ENCODE assay signal across 12 cellular contexts in the genomic region with DNA sequence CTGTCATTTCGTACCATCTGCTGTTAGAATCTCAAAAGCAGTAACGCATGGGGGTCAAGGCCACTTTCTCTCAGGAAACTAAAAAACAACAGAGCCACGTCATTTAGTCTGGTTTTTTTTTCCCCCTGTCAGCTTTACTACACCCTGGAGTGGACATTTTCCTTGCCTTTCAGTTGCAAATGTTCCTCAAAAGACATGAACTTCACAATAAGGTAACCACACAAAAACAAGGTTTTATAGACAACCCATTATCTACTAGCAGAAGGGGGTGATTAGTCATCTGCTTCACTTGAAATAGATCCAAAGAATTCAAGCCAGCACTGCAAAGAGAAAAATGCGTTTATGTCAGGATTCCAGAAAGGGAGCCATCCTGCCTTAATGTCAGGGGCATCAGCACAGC.
DNase-seq lines count a peak whose midpoint lies in the region; ATAC-seq, FAIRE-seq and TF ChIP-seq lines count a peak whose summit lies in the region.
"Had no signal": no experiment of that assay in that cellular context is flagged by ENCODE, and none has a peak within 500 bp of the region (broad histone marks: within the 10 kb centered on the region; RNA-seq: fewer than 3 reads in every experiment).

No MANE protein-coding gene starts in this region.

- DNase-seq in A673 (ENCODE audit: low spot score): peak; percentile 55
- peak; percentile 67 to 100 for DNase-seq in HAP-1 (ENCODE audit: low spot score in 2 of 2)
- DNase-seq in globus pallidus (ENCODE audit: low spot score): peak; percentile 12
- no peak for DNase-seq in NCI-H774 (lab: John Stamatoyannopoulos, UW)
- DNase-seq in NCI-H187 treated with DMSO at 0.1 percent for 48 hours (lab: John Stamatoyannopoulos, UW): no peak
- no peak for DNase-seq in GM12891 (ENCODE audit: insufficient read length, low spot score)
- DNase-seq: CD4-positive, CD25-positive, alpha-beta regulatory T cell; hippocampal formation; occipital lobe had no signal

- ATAC-seq in SK-N-SH treated with all-trans-retinoic acid at 6 μM for 48 hours (peak; percentile 89), GM19463 (IDR thresholded peaks at IDR 0.05; ENCODE audit: unreplicated experiment) (no peak)
- ATAC-seq: activated CD4-positive, CD25-positive, alpha-beta regulatory T cell treated with anti-CD3 and anti-CD28 coated beads, Interleukin-2, amount 50 U/mL, for 24 hours had no signal

- no peak overlapping the region for H3K4me3 ChIP-seq in A673 (ENCODE audit: low read depth, low read length, poor library complexity, severe bottlenecking)
- H3K4me3 ChIP-seq in HAP-1: no peak overlapping the region

- CTCF ChIA-PET in A673 (lab: Charles Lee): no interaction called here

- BruUV-seq in A673 (replicated peaks; lab: Mats Ljungman, UMichigan): no TSS peak

- TF ChIP-seq CTCF in A673 (conservative IDR thresholded peaks at IDR 0.05; ENCODE audit: low read depth, low read length): no peak

- H3K9me3 ChIP-seq in A673 (ENCODE audit: low read depth, low read length, poor library complexity, severe bottlenecking): no peaks in the 10 kb centered on the region
- no peaks in the 10 kb centered on the region for H3K9me3 ChIP-seq in HAP-1

- intact Hi-C loops in A673 (cut with micrococcal nuclease; ENCODE audit: unreplicated experiment): loop anchor here (5.0 kb wide), 1 partner anchor 1330 kb away; no protein-coding TSS in a partner anchor

- no peak for TF ChIP-seq POLR2A in GM12891 (IDR thresholded peaks at IDR 0.05; ENCODE audit: low read depth, low read length)

- H3K36me3 ChIP-seq in A673 (ENCODE audit: insufficient read depth, low read length, poor library complexity, severe bottlenecking) (no peaks in the 10 kb centered on the region), HAP-1 (replicated peaks) (no peaks in the 10 kb centered on the region)

- in situ Hi-C loops in HAP-1 (cut with MboI; ENCODE audit: low sequenced_read_pairs): no loop called here

- no peak for FAIRE-seq in GM12891 (lab: Jason Lieb, UNC)

- H3K4me1 ChIP-seq in A673 (ENCODE audit: insufficient read depth, low read length, poor library complexity, severe bottlenecking) (peaks cover 25% of the 10 kb centered on the region), HAP-1 (peaks cover 34% of the 10 kb centered on the region)

- H3K27ac ChIP-seq in A673 (ENCODE audit: low read depth, low read length, poor library complexity, severe bottlenecking): no peak overlapping the region

- POLR2A ChIA-PET in A673 (lab: Charles Lee; ENCODE audit: low non-redundant PET): no interaction called here

- H3K27me3 ChIP-seq in A673 (replicated peaks; ENCODE audit: insufficient read depth, low read depth, low read length, poor library complexity) (no peaks in the 10 kb centered on the region), HAP-1 (ENCODE audit: low read depth) (no peaks in the 10 kb centered on the region)

TF ChIP-seq in SK-N-SH treated with all-trans-retinoic acid at 6 μM for 48 hours, 23 proteins besides CTCF, POLR2A, EP300 and RAD21:
- TF ChIP-seq CSDC2 (CRISPR knock-in tag; IDR thresholded peaks at IDR 0.05) (no peak), ISL1 (CRISPR knock-in tag; IDR thresholded peaks at IDR 0.05) (peak; percentile 58), TOX (CRISPR knock-in tag; IDR thresholded peaks at IDR 0.05; ENCODE audit: borderline replicate concordance) (peak; percentile 9; the same call in 1 of the 2 replicates)
TF ChIP-seq in SK-N-SH treated with all-trans-retinoic acid at 6 μM for 48 hours: peak in this region for 2.

TF ChIP-seq in GM12891, 5 proteins besides CTCF, POLR2A, EP300 and RAD21:
- no peak for TF ChIP-seq TAF1 (IDR thresholded peaks at IDR 0.05; ENCODE audit: low read depth, low read length)
- TF ChIP-seq SPI1 (IDR thresholded peaks at IDR 0.05; ENCODE audit: low read depth, low read length): no peak
- no peak for TF ChIP-seq POU2F2 (IDR thresholded peaks at IDR 0.05; ENCODE audit: low read depth, low read length)
- TF ChIP-seq PAX5 (IDR thresholded peaks at IDR 0.05; ENCODE audit: insufficient read depth, low read length, severe bottlenecking): no peak
- no peak for TF ChIP-seq POLR2AphosphoS5 (IDR thresholded peaks at IDR 0.05; ENCODE audit: low read depth, low read length)

Comparison
In these comparisons a context has a peak if more than half of its experiments do, and no peak if none do; other contexts are left out.
1. DNase-seq: peak in A673 (single experiment), HAP-1 (2 of 2) and globus pallidus (single experiment); none in NCI-H774 (single experiment), NCI-H187 treated with DMSO at 0.1 percent for 48 hours (single experiment) and GM12891 (single experiment).